8 cellular contexts compared by ENCODE assay signal in genomic region chr11:111926505-111927391, GRCh38. TPM values are rescaled to one million over a fixed set of nuclear protein-coding genes. Genes with fewer than 3 reads are reported as not detected.
DNase-seq lines count a peak whose midpoint lies in the region; ATAC-seq and TF ChIP-seq lines count a peak whose summit lies in the region.

No MANE protein-coding gene starts in this region.

- peaks cover 4% of the 10 kb centered on the region for H3K27me3 Mint-ChIP-seq in activated naive CD8-positive, alpha-beta T cell treated with anti-CD3 and anti-CD28 coated beads for 36 hours
- no peaks in the 10 kb centered on the region for H3K27me3 Mint-ChIP-seq in osteocyte (ENCODE audit: unreplicated experiment)

- peak; percentile 97 for ATAC-seq in HG02642 (IDR thresholded peaks at IDR 0.05; ENCODE audit: poor library complexity, unreplicated experiment)

- peak; percentile 58 for TF ChIP-seq POLR2A in GM10847 (IDR thresholded peaks at IDR 0.05; ENCODE audit: extremely low read depth, insufficient read length)

- peak overlapping the region; percentile 84 for H3K27ac Mint-ChIP-seq in activated naive CD8-positive, alpha-beta T cell treated with anti-CD3 and anti-CD28 coated beads for 36 hours
- peak overlapping the region; percentile 93 for H3K27ac Mint-ChIP-seq in osteocyte (ENCODE audit: unreplicated experiment)

- peaks cover 15% of the 10 kb centered on the region for H3K4me1 Mint-ChIP-seq in activated naive CD8-positive, alpha-beta T cell treated with anti-CD3 and anti-CD28 coated beads for 36 hours
- H3K4me1 Mint-ChIP-seq in osteocyte (ENCODE audit: unreplicated experiment), result peaks cover 34% of the 10 kb centered on the region

- peak overlapping the region; percentile 66 for H3K4me3 ChIP-seq in thymus (ENCODE audit: low read length)

- H3K27ac ChIP-seq in thymus (ENCODE audit: low read depth), result peak overlapping the region; percentile 95

- TF ChIP-seq CTCF in osteocyte (IDR thresholded peaks at IDR 0.05), result peak; percentile 16

- H3K9me3 ChIP-seq in thymus (ENCODE audit: control insufficient read depth), result no peaks in the 10 kb centered on the region

- H3K36me3 Mint-ChIP-seq in activated naive CD8-positive, alpha-beta T cell treated with anti-CD3 and anti-CD28 coated beads for 36 hours, result no peaks in the 10 kb centered on the region
- H3K36me3 Mint-ChIP-seq in osteocyte (ENCODE audit: unreplicated experiment), result no peaks in the 10 kb centered on the region

- intact Hi-C loops in head of caudate nucleus (cut with DNase I), result loop anchor here (5.0 kb wide), 1 partner anchor 49 kb away; the partner anchor contains the start of genes CFAP68 and FDXACB1

- peak overlapping the region; percentile 78 for H3K4me3 Mint-ChIP-seq in activated naive CD8-positive, alpha-beta T cell treated with anti-CD3 and anti-CD28 coated beads for 36 hours
- peak overlapping the region; percentile 77 for H3K4me3 Mint-ChIP-seq in osteocyte (ENCODE audit: unreplicated experiment)

- WGBS in thymus, result 2% methylated on average over 47 of the region's 47 CpGs

- H3K4me1 ChIP-seq in thymus (ENCODE audit: control insufficient read depth, insufficient read depth, low read length), result peaks cover 6% of the 10 kb centered on the region

- no peaks in the 10 kb centered on the region for H3K27me3 ChIP-seq in thymus (ENCODE audit: control insufficient read depth, insufficient read depth)

- peak; percentile 98 for DNase-seq in NCI-H1105 (lab: John Stamatoyannopoulos, UW)
- peak; percentile 90 for DNase-seq in SKM-1 (lab: John Stamatoyannopoulos, UW; ENCODE audit: unreplicated experiment)
- DNase-seq in activated naive CD8-positive, alpha-beta T cell treated with anti-CD3 and anti-CD28 coated beads for 36 hours, result peak; percentile 97
- peak; percentile 91 to 99 (median 98) for DNase-seq in head of caudate nucleus
- peak; percentile 99 for DNase-seq in osteocyte (ENCODE audit: extremely low spot score, unreplicated experiment)

- no peaks in the 10 kb centered on the region for H3K36me3 ChIP-seq in thymus (ENCODE audit: control insufficient read depth, insufficient read depth)

- H3K9me3 Mint-ChIP-seq in activated naive CD8-positive, alpha-beta T cell treated with anti-CD3 and anti-CD28 coated beads for 36 hours, result no peaks in the 10 kb centered on the region
- H3K9me3 Mint-ChIP-seq in osteocyte (ENCODE audit: unreplicated experiment), result no peaks in the 10 kb centered on the region

RNA-seq across cellular contexts. Expression of gene C11orf52, which starts 8.0 kb away (rescaled TPM):
- total RNA-seq in activated naive CD8-positive, alpha-beta T cell treated with anti-CD3 and anti-CD28 coated beads for 36 hours, result not detected
- total RNA-seq in osteocyte, result 0.42 and 0.62 TPM in 2 replicates
- 3.6 TPM for polyA plus RNA-seq in thymus

RNA-seq across cellular contexts. Expression of gene DIXDC1, which starts 10.4 kb away (rescaled TPM):
- 1 to 10 TPM; 5.6 to 7.3 TPM for total RNA-seq in activated naive CD8-positive, alpha-beta T cell treated with anti-CD3 and anti-CD28 coated beads for 36 hours
- 9.7 and 10.6 TPM in 2 replicates for total RNA-seq in osteocyte
- polyA plus RNA-seq in thymus, result 2.8 TPM

RNA-seq across cellular contexts. Expression of gene HSPB2, which starts 14.2 kb away (rescaled TPM):
- not detected for total RNA-seq in activated naive CD8-positive, alpha-beta T cell treated with anti-CD3 and anti-CD28 coated beads for 36 hours
- total RNA-seq in osteocyte, result 0.34 TPM in 1 of 2 replicates, not detected in the other
- polyA plus RNA-seq in thymus, result 2.4 TPM

RNA-seq across cellular contexts. Expression of gene CRYAB, which starts 15.2 kb away (rescaled TPM):
- not detected for total RNA-seq in activated naive CD8-positive, alpha-beta T cell treated with anti-CD3 and anti-CD28 coated beads for 36 hours
- total RNA-seq in osteocyte, result 35.5 and 42.3 TPM in 2 replicates
- polyA plus RNA-seq in thymus, result 116 TPM

RNA-seq across cellular contexts. Expression of gene CFAP68, which starts 47.4 kb away (rescaled TPM):
- 10 to 100 TPM; 45.8 to 47.0 TPM for total RNA-seq in activated naive CD8-positive, alpha-beta T cell treated with anti-CD3 and anti-CD28 coated beads for 36 hours
- 12.5 and 17.2 TPM in 2 replicates for total RNA-seq in osteocyte
- 36.4 TPM for polyA plus RNA-seq in thymus

Comparison
In these comparisons a context has a peak if more than half of its experiments do, and no peak if none do; other contexts are left out.
1. Peak in every context shown above with its lines: DNase-seq, ATAC-seq, H3K4me3 ChIP-seq and H3K27ac ChIP-seq.